ENCODE assay signal across 19 cellular contexts in genomic region chr11:91513734-91514133, GRCh38.
DNase-seq lines count a peak whose midpoint lies in the region; ATAC-seq and TF ChIP-seq lines count a peak whose summit lies in the region.
"Had no signal": no experiment of that assay in that cellular context is flagged by ENCODE, and none has a peak within 500 bp of the region (broad histone marks: within the 10 kb centered on the region; RNA-seq: fewer than 3 reads in every experiment).

No MANE protein-coding gene starts in this region.

- no peaks in the 10 kb centered on the region for H4K20me1 ChIP-seq in neural cell (ENCODE audit: insufficient read depth)

- H3K27me3 ChIP-seq in neural cell (ENCODE audit: insufficient read depth, low read depth, low read length): no peaks in the 10 kb centered on the region
- H3K27me3 ChIP-seq: esophagus squamous epithelium had no signal

- no peak overlapping the region for H2AFZ ChIP-seq in neural cell (ENCODE audit: low read depth, low read length)

- H3K4me3 ChIP-seq in astrocyte of the spinal cord (ENCODE audit: low read depth, low read length): no peak overlapping the region
- no peak overlapping the region for H3K4me3 ChIP-seq in neural cell (ENCODE audit: low read length)
- H3K4me3 ChIP-seq: esophagus squamous epithelium, mucosa of descending colon had no signal

- H3K9ac ChIP-seq in neural cell (ENCODE audit: low read length): no peak overlapping the region

- TF ChIP-seq EP300 in neural cell (conservative IDR thresholded peaks at IDR 0.05; ENCODE audit: poor library complexity, severe bottlenecking): no peak

- no peak overlapping the region for H3K4me3 Mint-ChIP-seq in activated T-cell treated with anti-CD3 and anti-CD28 coated beads, Interleukin-2, amount 50 U/mL, for 72 hours
- H3K4me3 Mint-ChIP-seq: dendritic cell treated with granulocyte-macrophage colony-stimulating factor and Interleukin-4, amounts not matched to agents 40 ng/mL and 50 ng/mL, for 4 days; stimulated activated naive CD8-positive, alpha-beta T cell treated with anti-CD3 and anti-CD28 coated beads, Interleukin-15, amount 100 ng/mL, for 72 hours; T-helper 17 cell had no signal

- TF ChIP-seq CTCF in C4-2B (conservative IDR thresholded peaks at IDR 0.05) (peak; percentile 34), astrocyte of the spinal cord (IDR thresholded peaks at IDR 0.05; ENCODE audit: low read depth, low read length) (peak; percentile 35), neural cell (IDR thresholded peaks at IDR 0.05; ENCODE audit: poor library complexity, severe bottlenecking) (peak; percentile 28)

- H3K36me3 Mint-ChIP-seq in activated T-cell treated with anti-CD3 and anti-CD28 coated beads, Interleukin-2, amount 50 U/mL, for 72 hours (ENCODE audit: insufficient read depth in 2 of 2): no peaks in the 10 kb centered on the region

- no peaks in the 10 kb centered on the region for H3F3A ChIP-seq in neural cell (ENCODE audit: insufficient read depth, low read length, poor library complexity, severe bottlenecking)

- no peak overlapping the region for H3K27ac Mint-ChIP-seq in activated T-cell treated with anti-CD3 and anti-CD28 coated beads, Interleukin-2, amount 50 U/mL, for 72 hours
- H3K27ac Mint-ChIP-seq: dendritic cell treated with granulocyte-macrophage colony-stimulating factor and Interleukin-4, amounts not matched to agents 40 ng/mL and 50 ng/mL, for 4 days; stimulated activated naive CD8-positive, alpha-beta T cell treated with anti-CD3 and anti-CD28 coated beads, Interleukin-15, amount 100 ng/mL, for 72 hours; T-helper 17 cell had no signal

- DNase-seq in M059J (ENCODE audit: low read depth) (peak; percentile 3), astrocyte of the spinal cord (ENCODE audit: low read depth, low spot score) (no peak), NCI-H187 treated with DMSO at 0.1 percent for 48 hours (lab: John Stamatoyannopoulos, UW) (no peak)
- DNase-seq in activated T-cell treated with anti-CD3 and anti-CD28 coated beads, Interleukin-2, amount 50 U/mL, for 72 hours: no peak
- DNase-seq: activated CD4-positive, CD25-positive, alpha-beta regulatory T cell treated with anti-CD3 and anti-CD28 coated beads, Interleukin-2, amount 50 U/mL, for 72 hours; activated effector memory CD4-positive, alpha-beta T cell treated with anti-CD3 and anti-CD28 coated beads, Interleukin-2, amount 50 U/mL, for 16 hours; aorta; esophagus squamous epithelium; kidney glomerular epithelial cell; mucosa of descending colon; NCI-H187; NCI-H526; stimulated activated naive CD8-positive, alpha-beta T cell treated with anti-CD3 and anti-CD28 coated beads, Interleukin-15, amount 100 ng/mL, for 72 hours; T-helper 17 cell had no signal

- H3K79me2 ChIP-seq in neural cell (replicated peaks; ENCODE audit: insufficient read depth, low read length): no peaks in the 10 kb centered on the region

- no peak overlapping the region for H3K4me2 ChIP-seq in neural cell (ENCODE audit: low read length)

- H3K4me1 Mint-ChIP-seq in activated T-cell treated with anti-CD3 and anti-CD28 coated beads, Interleukin-2, amount 50 U/mL, for 72 hours (ENCODE audit: low read depth): no peaks in the 10 kb centered on the region
- H3K4me1 Mint-ChIP-seq: stimulated activated naive CD8-positive, alpha-beta T cell treated with anti-CD3 and anti-CD28 coated beads, Interleukin-15, amount 100 ng/mL, for 72 hours; T-helper 17 cell had no signal

- peaks cover 5 to 10% of the 10 kb centered on the region in 2 donors for H3K9me3 Mint-ChIP-seq in activated T-cell treated with anti-CD3 and anti-CD28 coated beads, Interleukin-2, amount 50 U/mL, for 72 hours

- no peaks in the 10 kb centered on the region for H3K27me3 Mint-ChIP-seq in activated T-cell treated with anti-CD3 and anti-CD28 coated beads, Interleukin-2, amount 50 U/mL, for 72 hours (ENCODE audit: low read depth)
- H3K27me3 Mint-ChIP-seq: dendritic cell treated with granulocyte-macrophage colony-stimulating factor and Interleukin-4, amounts not matched to agents 40 ng/mL and 50 ng/mL, for 4 days; stimulated activated naive CD8-positive, alpha-beta T cell treated with anti-CD3 and anti-CD28 coated beads, Interleukin-15, amount 100 ng/mL, for 72 hours; T-helper 17 cell had no signal

- H3K9me3 ChIP-seq in neural cell (ENCODE audit: low read length): no peaks in the 10 kb centered on the region
- H3K9me3 ChIP-seq: mucosa of descending colon had no signal

- H3K27ac ChIP-seq in C4-2B (no peak overlapping the region), neural cell (ENCODE audit: low read length) (no peak overlapping the region)
- H3K27ac ChIP-seq: esophagus squamous epithelium had no signal

- H3K9me2 ChIP-seq in neural cell (ENCODE audit: insufficient read depth, low read length): no peaks in the 10 kb centered on the region

- TF ChIP-seq RAD21 in neural cell (conservative IDR thresholded peaks at IDR 0.05): no peak

- ATAC-seq in HG02885 (IDR thresholded peaks at IDR 0.05; ENCODE audit: poor library complexity, unreplicated experiment): no peak
- ATAC-seq in activated T-cell treated with anti-CD3 and anti-CD28 coated beads, Interleukin-2, amount 50 U/mL, for 72 hours (replicated peaks in 1 of 2): no peak
- ATAC-seq in GM21737 (IDR thresholded peaks at IDR 0.05; ENCODE audit: unreplicated experiment): no peak
- ATAC-seq: mucosa of descending colon; stimulated activated naive CD8-positive, alpha-beta T cell treated with anti-CD3 and anti-CD28 coated beads, Interleukin-15, amount 100 ng/mL, for 72 hours; T-helper 17 cell had no signal

- in situ Hi-C loops in astrocyte of the spinal cord (cut with HindIII; ENCODE audit: low sequenced_read_pairs): no loop called here

- no peaks in the 10 kb centered on the region for H3K36me3 ChIP-seq in neural cell (ENCODE audit: insufficient read depth, low read length)
- H3K36me3 ChIP-seq: esophagus squamous epithelium had no signal

TF ChIP-seq in neural cell, 6 proteins besides CTCF, POLR2A, EP300 and RAD21:
- TF ChIP-seq MXI1 (conservative IDR thresholded peaks at IDR 0.05; ENCODE audit: poor library complexity, severe bottlenecking) (no peak), POLR2AphosphoS5 (IDR thresholded peaks at IDR 0.05) (no peak)
